In genomic region chr7:143975617-143976016, GRCh38 we compare ENCODE assay signal across 21 cellular contexts. TPM values are rescaled to one million over a fixed set of nuclear protein-coding genes. Genes with fewer than 3 reads are reported as not detected.
DNase-seq lines count a peak whose midpoint lies in the region; ATAC-seq and TF ChIP-seq lines count a peak whose summit lies in the region.
"Had no signal": no experiment of that assay in that cellular context is flagged by ENCODE, and none has a peak within 500 bp of the region (broad histone marks: within the 10 kb centered on the region; RNA-seq: fewer than 3 reads in every experiment).

No MANE protein-coding gene starts in this region.

- H3K27me3 ChIP-seq in breast epithelium (no peaks in the 10 kb centered on the region), endodermal cell (ENCODE audit: control insufficient read depth, insufficient read depth, low read length, poor library complexity, severe bottlenecking) (no peaks in the 10 kb centered on the region), colonic mucosa (no peaks in the 10 kb centered on the region)
- H3K27me3 ChIP-seq: esophagus squamous epithelium, upper lobe of left lung had no signal

- H3K9me3 Mint-ChIP-seq in MCF 10A (ENCODE audit: unreplicated experiment) (no peaks in the 10 kb centered on the region), endodermal cell (peaks cover 2% of the 10 kb centered on the region)
- H3K9me3 Mint-ChIP-seq: stimulated activated naive B cell treated with anti-CD40 and anti-IgM and Interleukin-4, amounts not matched to agents 10 μg/mL and 1 μg/mL and 100 μg/mL, for 72 hours had no signal

- TF ChIP-seq POLR2A in breast epithelium (IDR thresholded peaks at IDR 0.05) = no peak

- H3K36me3 Mint-ChIP-seq in MCF 10A (ENCODE audit: insufficient read depth, unreplicated experiment) = no peaks in the 10 kb centered on the region
- H3K36me3 Mint-ChIP-seq in endodermal cell (ENCODE audit: low read depth) = no peaks in the 10 kb centered on the region
- H3K36me3 Mint-ChIP-seq: IgD-negative memory B cell; stimulated activated naive B cell treated with anti-CD40 and anti-IgM and Interleukin-4, amounts not matched to agents 10 μg/mL and 1 μg/mL and 100 μg/mL, for 72 hours had no signal

- H3K9ac ChIP-seq in endodermal cell (ENCODE audit: extremely low read depth, low read length, poor library complexity, severe bottlenecking) (no peak overlapping the region), colonic mucosa (ENCODE audit: low read depth in 2 of 2, low read length in 2 of 2) (no peak overlapping the region)
- H3K9ac ChIP-seq: parathyroid adenoma had no signal

- intact Hi-C loops in MCF 10A (cut with micrococcal nuclease) (loop anchor here (5.0 to 10.0 kb wide), 2 partner anchors 49 to 73 kb away; partner anchors contain the start of gene TCAF1), breast epithelium (cut with DNase I; ENCODE audit: low total_unique reads) (no loop called here), colonic mucosa (cut with DNase I) (no loop called here)

- H3K27me3 Mint-ChIP-seq in MCF 10A (ENCODE audit: insufficient read depth, unreplicated experiment) (no peaks in the 10 kb centered on the region), endodermal cell (ENCODE audit: insufficient read depth) (no peaks in the 10 kb centered on the region)
- H3K27me3 Mint-ChIP-seq: IgD-negative memory B cell had no signal

- peaks cover 21% of the 10 kb centered on the region for H3K4me1 Mint-ChIP-seq in MCF 10A (ENCODE audit: insufficient read depth, unreplicated experiment)
- no peaks in the 10 kb centered on the region for H3K4me1 Mint-ChIP-seq in endodermal cell
- H3K4me1 Mint-ChIP-seq: IgD-negative memory B cell; stimulated activated naive B cell treated with anti-CD40 and anti-IgM and Interleukin-4, amounts not matched to agents 10 μg/mL and 1 μg/mL and 100 μg/mL, for 72 hours had no signal

- no peak for ATAC-seq in GM18498 (IDR thresholded peaks at IDR 0.05; ENCODE audit: unreplicated experiment)
- ATAC-seq: left ventricle myocardium superior; stimulated activated naive B cell treated with anti-CD40 and anti-IgM and Interleukin-4, amounts not matched to agents 10 μg/mL and 1 μg/mL and 100 μg/mL, for 72 hours had no signal

- POLR2A ChIA-PET in MCF 10A (lab: Yijun Ruan, JAX) (no interaction called here), GM10248 (lab: Yijun Ruan, JAX) (no interaction called here)

- H3K4me3 Mint-ChIP-seq in MCF 10A (ENCODE audit: unreplicated experiment) = no peak overlapping the region
- no peak overlapping the region for H3K4me3 Mint-ChIP-seq in endodermal cell
- H3K4me3 Mint-ChIP-seq: IgD-negative memory B cell; stimulated activated naive B cell treated with anti-CD40 and anti-IgM and Interleukin-4, amounts not matched to agents 10 μg/mL and 1 μg/mL and 100 μg/mL, for 72 hours had no signal

- CTCF ChIA-PET in MCF 10A (lab: Yijun Ruan, JAX) = interaction anchor here (0.8 to 1.0 kb wide), 3 partner anchors 24 to 104 kb away, joined by 3 read pairs; no protein-coding TSS in a partner anchor
- CTCF ChIA-PET in GM10248 (lab: Yijun Ruan, JAX) = interaction anchor here (1.1 to 1.7 kb wide), 5 partner anchors 10 to 74 kb away, joined by 3 to 6 read pairs (median 4); no protein-coding TSS in a partner anchor

- no peaks in the 10 kb centered on the region for H3K9me3 ChIP-seq in breast epithelium
- H3K9me3 ChIP-seq in endodermal cell (ENCODE audit: control insufficient read depth, low read length) = no peaks in the 10 kb centered on the region
- H3K9me3 ChIP-seq in colonic mucosa = no peaks in the 10 kb centered on the region
- H3K9me3 ChIP-seq: esophagus squamous epithelium, upper lobe of left lung had no signal

- H3K4me1 ChIP-seq in breast epithelium (no peaks in the 10 kb centered on the region), endodermal cell (ENCODE audit: control insufficient read depth, insufficient read depth, low read length) (no peaks in the 10 kb centered on the region), colonic mucosa (no peaks in the 10 kb centered on the region)
- H3K4me1 ChIP-seq: esophagus squamous epithelium, parathyroid adenoma, upper lobe of left lung had no signal

- H3K27ac Mint-ChIP-seq in MCF 10A (ENCODE audit: low read depth, unreplicated experiment) (no peak overlapping the region), endodermal cell (no peak overlapping the region)
- H3K27ac Mint-ChIP-seq: IgD-negative memory B cell; stimulated activated naive B cell treated with anti-CD40 and anti-IgM and Interleukin-4, amounts not matched to agents 10 μg/mL and 1 μg/mL and 100 μg/mL, for 72 hours had no signal

- DNase-seq in MCF 10A (ENCODE audit: unreplicated experiment) (peak; percentile 32), breast epithelium (ENCODE audit: low spot score in 2 of 2) (no peak), NCI-H226 (peak; percentile 40), endodermal cell (peak; percentile 55), HK-2 (ENCODE audit: unreplicated experiment) (no peak), colonic mucosa (no peak), GM10248 (ENCODE audit: extremely low spot score) (no peak)
- DNase-seq: activated effector memory CD4-positive, alpha-beta T cell treated with Interleukin-2 at 50 U/mL for 16 hours; anterior cingulate cortex; dermis blood vessel endothelial cell; esophagus squamous epithelium; hippocampal formation; left ventricle myocardium superior; NCI-H1436 treated with DMSO at 0.1 percent for 48 hours; NCI-H510A treated with DMSO at 0.1 percent for 48 hours; stimulated activated naive B cell treated with anti-CD40 and anti-IgM and Interleukin-4, amounts not matched to agents 10 μg/mL and 1 μg/mL and 100 μg/mL, for 72 hours; upper lobe of left lung had no signal

- H3K36me3 ChIP-seq in breast epithelium (no peaks in the 10 kb centered on the region), endodermal cell (ENCODE audit: control insufficient read depth, insufficient read depth, low read length) (no peaks in the 10 kb centered on the region), colonic mucosa (no peaks in the 10 kb centered on the region)
- H3K36me3 ChIP-seq: esophagus squamous epithelium, upper lobe of left lung had no signal

- TF ChIP-seq CTCF in MCF 10A (IDR thresholded peaks at IDR 0.05; ENCODE audit: unreplicated experiment) (no peak), breast epithelium (IDR thresholded peaks at IDR 0.05) (no peak), endodermal cell (conservative IDR thresholded peaks at IDR 0.05) (peak; percentile 54), colonic mucosa (IDR thresholded peaks at IDR 0.05) (no peak), GM10248 (IDR thresholded peaks at IDR 0.05; ENCODE audit: control extremely low read depth, extremely low read depth, low read depth, missing control alignments) (no peak)

- BruUV-seq in MCF 10A (replicated peaks; lab: Mats Ljungman, UMichigan) = no TSS peak

- H3K27ac ChIP-seq in breast epithelium (no peak overlapping the region), endodermal cell (ENCODE audit: low read depth, low read length) (no peak overlapping the region), colonic mucosa (no peak overlapping the region)
- H3K27ac ChIP-seq: esophagus squamous epithelium, parathyroid adenoma, upper lobe of left lung had no signal

- WGBS in endodermal cell (ENCODE audit: insufficient coverage in 1 of 2, insufficient read length in 1 of 2), 2 experiments = 69 to 80% methylated on average over 1 of the region's 1 CpG

- H3K4me3 ChIP-seq in breast epithelium (no peak overlapping the region), endodermal cell (ENCODE audit: low read length) (no peak overlapping the region), colonic mucosa (no peak overlapping the region)
- H3K4me3 ChIP-seq: esophagus squamous epithelium, upper lobe of left lung had no signal

RNA-seq across cellular contexts. Expression of gene OR2F1, which starts 21.0 kb away (rescaled TPM):
- total RNA-seq in MCF 10A (2022) (not detected in 2 replicates), breast epithelium (under 1 TPM in 1 of 3 donors, not detected in 2; 0.15 TPM), endodermal cell (not detected), colonic mucosa (not detected)
- not detected for polyA plus RNA-seq in endodermal cell (2013, experiment 1 of 2)
- polyA plus RNA-seq in endodermal cell (2013, experiment 2 of 2) = not detected
- total RNA-seq: dermis blood vessel endothelial cell, esophagus squamous epithelium, G401, left ventricle myocardium superior, upper lobe of left lung had no signal
- polyA plus RNA-seq: IgD-negative memory B cell had no signal

RNA-seq across cellular contexts. Expression of gene OR6B1, which starts 24.5 kb away (rescaled TPM):
- not detected in 2 replicates for total RNA-seq in MCF 10A (2022)
- not detected for total RNA-seq in breast epithelium
- total RNA-seq in endodermal cell = not detected
- polyA plus RNA-seq in endodermal cell (2013, experiment 1 of 2) = not detected
- not detected for polyA plus RNA-seq in endodermal cell (2013, experiment 2 of 2)
- not detected for total RNA-seq in colonic mucosa
- total RNA-seq: dermis blood vessel endothelial cell, esophagus squamous epithelium, G401, left ventricle myocardium superior, upper lobe of left lung had no signal
- polyA plus RNA-seq: IgD-negative memory B cell had no signal

RNA-seq across cellular contexts. Expression of gene OR2F2, which starts 40.6 kb away (rescaled TPM):
- total RNA-seq in MCF 10A (2022) (not detected in 2 replicates), breast epithelium (not detected), endodermal cell (not detected), colonic mucosa (not detected)
- not detected for polyA plus RNA-seq in endodermal cell (2013, experiment 1 of 2)
- not detected for polyA plus RNA-seq in endodermal cell (2013, experiment 2 of 2)
- total RNA-seq: dermis blood vessel endothelial cell, esophagus squamous epithelium, G401, left ventricle myocardium superior, upper lobe of left lung had no signal
- polyA plus RNA-seq: IgD-negative memory B cell had no signal

Comparison
In these comparisons a context has a peak if more than half of its experiments do, and no peak if none do; other contexts are left out.
1. DNase-seq: peak in MCF 10A (single experiment), NCI-H226 (single experiment) and endodermal cell (single experiment); none in breast epithelium (0 of 2), HK-2 (single experiment), colonic mucosa (single experiment) and GM10248 (single experiment).